Comparison of ENCODE assay signal across 22 cellular contexts in genomic region chr14:56224179-56224578, GRCh38.
DNase-seq lines count a peak whose midpoint lies in the region; ATAC-seq, FAIRE-seq and TF ChIP-seq lines count a peak whose summit lies in the region.
"Had no signal": no experiment of that assay in that cellular context is flagged by ENCODE, and none has a peak within 500 bp of the region (broad histone marks: within the 10 kb centered on the region; RNA-seq: fewer than 3 reads in every experiment).

No MANE protein-coding gene starts in this region.

- H3K79me2 ChIP-seq in Loucy (ENCODE audit: insufficient read depth, low read length) = peaks cover 97% of the 10 kb centered on the region

- H3K27ac Mint-ChIP-seq in chondrocyte (ENCODE audit: unreplicated experiment) = no peak overlapping the region
- H3K27ac Mint-ChIP-seq: activated CD8-positive, alpha-beta T cell treated with anti-CD3 and anti-CD28 coated beads for 36 hours; stimulated activated naive B cell treated with anti-CD40 and anti-IgM and Interleukin-4, amounts not matched to agents 10 μg/mL and 1 μg/mL and 100 μg/mL, for 72 hours had no signal

- H3K9me2 ChIP-seq in Loucy (replicated peaks; ENCODE audit: low read depth, low read length) = no peaks in the 10 kb centered on the region

- H3K27me3 Mint-ChIP-seq in chondrocyte (ENCODE audit: low read depth) = no peaks in the 10 kb centered on the region
- H3K27me3 Mint-ChIP-seq: activated CD8-positive, alpha-beta T cell treated with anti-CD3 and anti-CD28 coated beads for 36 hours; naive B cell; stimulated activated naive B cell treated with anti-CD40 and anti-IgM and Interleukin-4, amounts not matched to agents 10 μg/mL and 1 μg/mL and 100 μg/mL, for 72 hours had no signal

- H3K9me3 ChIP-seq in Loucy (ENCODE audit: insufficient read depth, low read depth, low read length) = peaks cover 3% of the 10 kb centered on the region; the same call in 1 of the 2 replicates
- H3K9me3 ChIP-seq in pancreas = no peaks in the 10 kb centered on the region
- H3K9me3 ChIP-seq: left ventricle myocardium inferior, vagina had no signal

- peak overlapping the region; percentile 15 for H3K4me2 ChIP-seq in Loucy (ENCODE audit: low read depth, low read length, poor library complexity, severe bottlenecking)

- H3K27me3 ChIP-seq in Loucy (ENCODE audit: insufficient read depth, low read length, poor library complexity, severe bottlenecking) (no peaks in the 10 kb centered on the region), pancreas (no peaks in the 10 kb centered on the region)
- H3K27me3 ChIP-seq: heart right ventricle, vagina had no signal

- peaks cover 2% of the 10 kb centered on the region for H3K9me3 Mint-ChIP-seq in chondrocyte (ENCODE audit: low read depth)
- H3K9me3 Mint-ChIP-seq: activated CD8-positive, alpha-beta T cell treated with anti-CD3 and anti-CD28 coated beads for 36 hours; stimulated activated naive B cell treated with anti-CD40 and anti-IgM and Interleukin-4, amounts not matched to agents 10 μg/mL and 1 μg/mL and 100 μg/mL, for 72 hours had no signal

- intact Hi-C loops in pancreas (cut with DNase I) = no loop called here

- H3K4me3 ChIP-seq in Loucy (ENCODE audit: low read length, poor library complexity, severe bottlenecking) (no peak overlapping the region), pancreas (no peak overlapping the region)
- H3K4me3 ChIP-seq: heart right ventricle, K562, left ventricle myocardium inferior, vagina had no signal

- peak overlapping the region in 2 of 4 donors; percentile 27 to 42 for H3K27ac ChIP-seq in pancreas
- H3K27ac ChIP-seq: heart right ventricle, left ventricle myocardium inferior, vagina had no signal

- H3K36me3 Mint-ChIP-seq in chondrocyte (ENCODE audit: low read depth) = no peaks in the 10 kb centered on the region

- no peak overlapping the region for H3K4me3 Mint-ChIP-seq in chondrocyte (ENCODE audit: unreplicated experiment)
- H3K4me3 Mint-ChIP-seq: activated CD8-positive, alpha-beta T cell treated with anti-CD3 and anti-CD28 coated beads for 36 hours; CD14-positive monocyte; naive B cell; stimulated activated naive B cell treated with anti-CD40 and anti-IgM and Interleukin-4, amounts not matched to agents 10 μg/mL and 1 μg/mL and 100 μg/mL, for 72 hours had no signal

- peak; percentile 84 for DNase-seq in DMS 273 (lab: John Stamatoyannopoulos, UW; ENCODE audit: unreplicated experiment)
- no peak for DNase-seq in chondrocyte (ENCODE audit: low spot score)
- DNase-seq in pancreas = no peak
- DNase-seq in NK-92 treated with Interleukin-12 subunit alpha and Interleukin-12 subunit beta, amount 100 ng/mL, for 24 hours (lab: John Stamatoyannopoulos, UW) = no peak
- DNase-seq: activated CD4-positive, CD25-positive, alpha-beta regulatory T cell treated with anti-CD3 and anti-CD28 coated beads, Interleukin-2, amount 50 U/mL, for 72 hours; activated CD8-positive, alpha-beta T cell treated with anti-CD3 and anti-CD28 coated beads for 36 hours; activated effector memory CD4-positive, alpha-beta T cell treated with Interleukin-2 at 50 U/mL for 16 hours; GF-D8; GOT3; heart right ventricle; left ventricle myocardium inferior; naive B cell; occipital lobe; SIG-M5; stimulated activated CD4-positive, alpha-beta T cell treated with anti-CD3 and anti-CD28 coated beads, Interleukin-4, amount 100 ng/mL, for 1 hour; stimulated activated naive B cell treated with anti-CD40 and anti-IgM and Interleukin-4, amounts not matched to agents 10 μg/mL and 1 μg/mL and 100 μg/mL, for 72 hours had no signal

- ATAC-seq in pancreas (peak in 3 of 4 donors; percentile 37 to 54 (median 38)), GM19351 (IDR thresholded peaks at IDR 0.05; ENCODE audit: unreplicated experiment) (no peak)
- no peak for ATAC-seq in activated CD4-positive, CD25-positive, alpha-beta regulatory T cell treated with anti-CD3 and anti-CD28 coated beads, Interleukin-2, amount 50 U/mL, for 24 hours
- ATAC-seq: activated CD8-positive, alpha-beta T cell treated with anti-CD3 and anti-CD28 coated beads for 36 hours; heart right ventricle; K562; stimulated activated naive B cell treated with anti-CD40 and anti-IgM and Interleukin-4, amounts not matched to agents 10 μg/mL and 1 μg/mL and 100 μg/mL, for 72 hours had no signal

- 32 to 38% methylated on average over 1 of the region's 1 CpG for WGBS in pancreas, 2 donors

- 0 out of 2 replicates have a peak, but pooled peaks have one; percentile 8 for TF ChIP-seq CTCF in Loucy (conservative IDR thresholded peaks at IDR 0.05; ENCODE audit: low read length)
- peak; percentile 2 for TF ChIP-seq CTCF in chondrocyte (IDR thresholded peaks at IDR 0.05)
- no peak for TF ChIP-seq CTCF in pancreas (IDR thresholded peaks at IDR 0.05)

- peaks cover 56% of the 10 kb centered on the region for H3K4me1 ChIP-seq in Loucy (ENCODE audit: insufficient read depth, low read length, poor library complexity, severe bottlenecking)
- peaks cover 30 to 46% (median 40%) of the 10 kb centered on the region in 3 donors for H3K4me1 ChIP-seq in pancreas

- H3F3A ChIP-seq in Loucy (ENCODE audit: low read depth) = no peaks in the 10 kb centered on the region

- no peak overlapping the region for H2AFZ ChIP-seq in Loucy (ENCODE audit: low read length)

- H3K9ac ChIP-seq in Loucy (ENCODE audit: low read depth, low read length, poor library complexity, severe bottlenecking) = no peak overlapping the region

- H4K20me1 ChIP-seq in Loucy (ENCODE audit: insufficient read depth, low read length, poor library complexity, severe bottlenecking) = peaks cover 89% of the 10 kb centered on the region

- H3K36me3 ChIP-seq in Loucy (ENCODE audit: insufficient read depth, low read length) = peaks cover 75% of the 10 kb centered on the region; the same call in 1 of the 2 replicates
- H3K36me3 ChIP-seq in pancreas = no peaks in the 10 kb centered on the region
- H3K36me3 ChIP-seq: heart right ventricle, left ventricle myocardium inferior, vagina had no signal

- FAIRE-seq in pancreas (lab: Jason Lieb, UNC) = no peak
- FAIRE-seq: K562 had no signal

- H3K4me1 Mint-ChIP-seq in chondrocyte (ENCODE audit: low read depth) = peaks cover 6% of the 10 kb centered on the region

Comparison
In these comparisons a context has a peak if more than half of its experiments do, and no peak if none do; other contexts are left out.
1. CTCF ChIP-seq: peak in Loucy (single experiment) and chondrocyte (single experiment); none in pancreas (0 of 4).
2. ATAC-seq: peak in pancreas (3 of 4); none in activated CD4-positive, CD25-positive, alpha-beta regulatory T cell treated with anti-CD3 and anti-CD28 coated beads, Interleukin-2, amount 50 U/mL, for 24 hours (0 of 2) and GM19351 (single experiment).